In the genomic region with DNA sequence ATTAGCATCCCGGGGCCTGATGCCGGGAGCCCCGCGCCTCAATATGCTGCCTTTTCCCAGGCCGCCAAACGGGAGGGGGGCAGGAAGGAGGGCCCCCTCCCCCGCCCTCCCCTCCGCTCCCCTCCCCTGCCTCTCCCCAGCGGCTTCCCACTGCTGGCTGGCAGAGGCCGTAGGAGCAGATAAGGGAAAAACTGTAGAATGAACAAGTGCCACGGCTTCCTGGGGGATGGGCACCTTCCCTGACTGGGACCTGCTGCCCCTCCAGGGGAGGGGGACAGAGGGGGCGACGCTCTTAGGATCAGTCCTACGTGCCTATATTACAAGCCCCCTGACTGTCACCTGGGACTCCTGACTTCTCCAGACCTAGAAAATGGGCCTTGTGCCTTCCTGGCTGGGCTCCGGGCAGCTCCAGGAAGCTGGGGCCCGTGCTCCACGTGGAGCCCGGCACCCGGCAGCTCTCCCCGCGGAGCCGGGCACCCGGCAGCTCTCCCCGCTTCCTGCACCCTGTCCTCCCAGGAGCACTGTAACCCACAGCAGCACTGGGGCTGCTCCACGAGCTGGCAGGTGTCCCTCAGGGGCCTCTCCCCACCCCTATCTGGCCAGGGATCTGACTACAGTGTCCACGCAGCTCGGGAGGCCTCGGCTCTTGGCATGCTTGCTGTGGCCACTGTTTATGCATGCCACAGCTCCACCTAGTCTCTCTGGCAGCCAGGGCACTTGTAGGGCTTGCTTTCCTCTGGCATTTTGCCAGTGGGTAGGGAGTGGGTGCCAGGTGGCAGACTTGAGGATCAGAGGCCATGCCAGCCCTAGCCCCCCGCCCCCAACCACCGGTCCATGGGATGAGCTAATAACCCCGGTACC, we compare ENCODE assay signal across 11 cellular contexts. TPM values are rescaled to one million over a fixed set of nuclear protein-coding genes. Genes with fewer than 3 reads are reported as not detected.
A peak's percentile ranks its signal among the peaks of the same experiment; 100 is the strongest.
DNase-seq lines count a peak whose midpoint lies in the region; ATAC-seq, FAIRE-seq and TF ChIP-seq lines count a peak whose summit lies in the region.
"Had no signal": no experiment of that assay in that cellular context is flagged by ENCODE, and none has a peak within 500 bp of the region (broad histone marks: within the 10 kb centered on the region; RNA-seq: fewer than 3 reads in every experiment).

No MANE protein-coding gene starts in this region.

- no peak for TF ChIP-seq RAD21 in H1 (IDR thresholded peaks at IDR 0.05 in 1 of 2, conservative IDR thresholded peaks at IDR 0.05 in 1 of 2; ENCODE audit: low read depth in 2 of 2, low read length in 2 of 2)

- H3K18ac ChIP-seq in H1 (ENCODE audit: extremely low read depth, low read length) = peak overlapping the region; percentile 48; the same call in 1 of the 2 replicates

- H3K36me3 ChIP-seq in H1 (ENCODE audit: control insufficient read depth in 2 of 4, insufficient read depth in 4 of 4, low read length in 3 of 4) = no peaks in the 10 kb centered on the region
- H3K36me3 ChIP-seq: pancreas had no signal

- H4K91ac ChIP-seq in H1 (replicated peaks; ENCODE audit: insufficient read length, low read length) = no peak overlapping the region

- no peak overlapping the region for H3K14ac ChIP-seq in H1 (ENCODE audit: insufficient read length)

- H3K4me3 ChIP-seq in H1 (ENCODE audit: extremely low read depth in 1 of 4, insufficient read depth in 2 of 4, low read depth in 3 of 4, low read length in 4 of 4) (peak overlapping the region in 2 of 4 experiments; percentile 0 to 58; a peak in 2 of 8 replicates), skin epidermis (peak overlapping the region in 6 of 7 experiments; percentile 11 to 35 (median 26))

- H2AK5ac ChIP-seq in H1 (ENCODE audit: low read depth, low read length) = no peak overlapping the region

- H4K20me1 ChIP-seq in H1 (replicated peaks in 1 of 2; ENCODE audit: control insufficient read depth in 1 of 2, insufficient read depth in 2 of 2, low read length in 2 of 2) = peaks cover 0 to 14% of the 10 kb centered on the region in 2 experiments

- TF ChIP-seq CTCF in H1 (IDR thresholded peaks at IDR 0.05; ENCODE audit: control extremely low read depth in 1 of 3, insufficient read depth in 1 of 3, low read depth in 1 of 3, low read length in 3 of 3) = no peak

- H3K9ac ChIP-seq in H1 (replicated peaks in 1 of 4; ENCODE audit: extremely low read depth in 1 of 4, low read depth in 3 of 4, low read length in 3 of 4) = no peak overlapping the region
- H3K9ac ChIP-seq: KMS-11 had no signal

- peak overlapping the region; percentile 53 to 89 for H3K4me2 ChIP-seq in H1 (ENCODE audit: insufficient read depth in 1 of 2, low read depth in 2 of 2, low read length in 2 of 2)
- H3K4me2 ChIP-seq: KMS-11 had no signal

- no peak for TF ChIP-seq EP300 in H1 (IDR thresholded peaks at IDR 0.05; ENCODE audit: borderline replicate concordance in 1 of 2, low read depth in 2 of 2, low read length in 2 of 2)

- no peak overlapping the region for H3K27ac ChIP-seq in H1 (ENCODE audit: low read depth, low read length)
- peak overlapping the region in 9 of 21 experiments; percentile 7 to 68 (median 33) for H3K27ac ChIP-seq in skin epidermis
- H3K27ac ChIP-seq: KMS-11, pancreas had no signal

- H2BK12ac ChIP-seq in H1 (ENCODE audit: low read depth, low read length) = no peak overlapping the region

- H2AFZ ChIP-seq in H1 (ENCODE audit: low read length) = no peak overlapping the region

- H3K9me3 ChIP-seq in H1 (ENCODE audit: insufficient read depth in 2 of 2, low read depth in 1 of 2, low read length in 1 of 2) = no peaks in the 10 kb centered on the region
- H3K9me3 ChIP-seq: pancreas had no signal

- peaks cover 4% of the 10 kb centered on the region; the same call in 1 of the 2 replicates for H3K23me2 ChIP-seq in H1 (ENCODE audit: low read depth, low read length)

- no peak overlapping the region for H4K8ac ChIP-seq in H1 (ENCODE audit: extremely low read depth, insufficient read depth, low read length)

- CTCF ChIA-PET in H1 (lab: Charles Lee; ENCODE audit: partially characterized antibody) = interaction anchor here (1.0 to 1.7 kb wide), 3 partner anchors 12 to 16 kb away, joined by 3 to 5 read pairs (median 5); no protein-coding TSS in a partner anchor

- no peak overlapping the region for H3K56ac ChIP-seq in H1 (replicated peaks; ENCODE audit: insufficient read length, low read depth, low read length)

- TF ChIP-seq POLR2A in H1 (IDR thresholded peaks at IDR 0.05; ENCODE audit: control extremely low read depth in 1 of 2, low read depth in 2 of 2, low read length in 2 of 2) = no peak

- H2BK5ac ChIP-seq in H1 (ENCODE audit: low read depth, low read length) = no peak overlapping the region

- H2BK20ac ChIP-seq in H1 (ENCODE audit: low read length) = no peak overlapping the region

- WGBS in H1 (ENCODE audit: extremely low coverage in 1 of 2, insufficient coverage in 1 of 2, insufficient read length in 1 of 2, insufficient replicate concordance in 2 of 2, low coverage in 1 of 2, low lambda C conversion rate in 2 of 2, missing lambda C conversion rate in 1 of 2), 2 experiments = 68% methylated on average over 18 of the region's 31 CpGs; no CpG with 5 or more reads in 1 of the 2 experiments

- H4K5ac ChIP-seq in H1 (ENCODE audit: insufficient read length, low read depth, low read length) = no peak overlapping the region

- H3K4ac ChIP-seq in H1 (replicated peaks; ENCODE audit: insufficient read length, low read depth, low read length) = no peak overlapping the region

- H3K27me3 ChIP-seq in H1 (replicated peaks in 1 of 4; ENCODE audit: control insufficient read depth in 3 of 4, extremely low read depth in 1 of 4, insufficient read depth in 3 of 4, low read length in 3 of 4) = peaks cover 30 to 84% (median 73%) of the 10 kb centered on the region in 4 experiments

- H3K79me1 ChIP-seq in H1 (ENCODE audit: low read depth, low read length) = no peaks in the 10 kb centered on the region

- no peak overlapping the region for H2BK120ac ChIP-seq in H1 (replicated peaks; ENCODE audit: low read depth, low read length)

- POLR2A ChIA-PET in H1 (lab: Charles Lee; ENCODE audit: partially characterized antibody) = interaction anchor here (0.6 to 0.7 kb wide), 2 partner anchors 41 to 47 kb away, joined by 3 read pairs; no protein-coding TSS in a partner anchor

- peaks cover 1 to 2% of the 10 kb centered on the region in 2 experiments; a peak in 3 of 4 replicates for H3K79me2 ChIP-seq in H1 (ENCODE audit: control insufficient read depth in 1 of 2, insufficient read depth in 2 of 2, low read length in 2 of 2)

- no peak overlapping the region for H2BK15ac ChIP-seq in H1 (ENCODE audit: low read length)

- DNase-seq in NCI-H748 (lab: John Stamatoyannopoulos, UW; ENCODE audit: unreplicated experiment) = peak; percentile 29
- no peak for DNase-seq in NCI-H748 treated with DMSO at 0.1 percent for 48 hours (lab: John Stamatoyannopoulos, UW)
- peak; percentile 37 for DNase-seq in NCI-H2171 (lab: John Stamatoyannopoulos, UW)
- DNase-seq in H1 (ENCODE audit: low read depth in 1 of 2, low spot score in 2 of 2) = no peak

- H3K4me1 ChIP-seq in H1 (replicated peaks in 1 of 4; ENCODE audit: control insufficient read depth in 3 of 4, insufficient read depth in 4 of 4, low read length in 3 of 4) = peaks cover 0 to 35% (median 21%) of the 10 kb centered on the region in 4 experiments; a peak in 6 of 7 replicates

- no peak for ATAC-seq in GM21723 (IDR thresholded peaks at IDR 0.05; ENCODE audit: unreplicated experiment)
- no peak for ATAC-seq in HG03457 (IDR thresholded peaks at IDR 0.05; ENCODE audit: unreplicated experiment)
- no peak for ATAC-seq in HG02642 (IDR thresholded peaks at IDR 0.05; ENCODE audit: poor library complexity, unreplicated experiment)
- ATAC-seq: pancreas had no signal

- H3K23ac ChIP-seq in H1 (ENCODE audit: insufficient read length) = no peak overlapping the region

- FAIRE-seq in H1 (lab: Jason Lieb, UNC) = no peak
- FAIRE-seq: pancreas had no signal

RNA-seq across cellular contexts. Expression of a gene that starts 0.7 kb away (rescaled TPM):
- 0.22 and 0.25 TPM in 2 replicates for total RNA-seq in H1 (2021; fragmentation: NEBNext Ultra II Directional; extraction: Animal tissue kit (Norgen Biotek cat#: 25700))
- 0.08 TPM in 1 of 2 replicates, not detected in the other for polyA plus RNA-seq in H1 (2011; rRNA removed)
- polyA plus RNA-seq in H1 (2011; cell fraction: cytosol; rRNA removed) = 0.05 TPM
- polyA plus RNA-seq in H1 (2011; cell fraction: nucleus; rRNA removed) = 0.17 TPM
- polyA plus RNA-seq in H1 (2012, experiment 1 of 2) = 0.13 to 0.29 TPM in 2 of 4 replicates, not detected in the others
- polyA plus RNA-seq in H1 (2012, experiment 2 of 2) = 0.13 TPM
- polyA plus RNA-seq in H1 (2013, experiment 1 of 2) = 0.04 TPM
- polyA plus RNA-seq in H1 (2013, experiment 2 of 2) = 0.04 TPM
- 0.28 TPM in 1 of 2 replicates, not detected in the other for polyA minus RNA-seq in H1 (2011; rRNA and poly(A)+ RNA removed)
- polyA minus RNA-seq in H1 (2011; cell fraction: cytosol; rRNA and poly(A)+ RNA removed) = not detected
- not detected for polyA minus RNA-seq in H1 (2011; cell fraction: nucleus; rRNA and poly(A)+ RNA removed)
- polyA plus RNA-seq: AG04450 had no signal

RNA-seq across cellular contexts. Expression of a gene that starts 4.3 kb away (rescaled TPM):
- 29.7 and 35.4 TPM in 2 replicates for total RNA-seq in H1 (2021; fragmentation: NEBNext Ultra II Directional; extraction: Animal tissue kit (Norgen Biotek cat#: 25700))
- 20.1 and 24.4 TPM in 2 replicates for polyA plus RNA-seq in H1 (2011; rRNA removed)
- polyA plus RNA-seq in H1 (2011; cell fraction: cytosol; rRNA removed) = 24.0 TPM
- polyA plus RNA-seq in H1 (2011; cell fraction: nucleus; rRNA removed) = 110 TPM
- polyA plus RNA-seq in H1 (2012, experiment 1 of 2) = 20.2 to 27.0 TPM (median 21.6 TPM) in 4 replicates
- 14.8 TPM for polyA plus RNA-seq in H1 (2012, experiment 2 of 2)
- 12.0 TPM for polyA plus RNA-seq in H1 (2013, experiment 1 of 2)
- polyA plus RNA-seq in H1 (2013, experiment 2 of 2) = 11.1 TPM
- 24.4 and 25.4 TPM in 2 replicates for polyA minus RNA-seq in H1 (2011; rRNA and poly(A)+ RNA removed)
- 24.7 TPM for polyA minus RNA-seq in H1 (2011; cell fraction: cytosol; rRNA and poly(A)+ RNA removed)
- polyA minus RNA-seq in H1 (2011; cell fraction: nucleus; rRNA and poly(A)+ RNA removed) = 116 TPM

RNA-seq across cellular contexts. Expression of a gene that starts 25.4 kb away (rescaled TPM):
- 0.50 and 0.65 TPM in 2 replicates for total RNA-seq in H1 (2021; fragmentation: NEBNext Ultra II Directional; extraction: Animal tissue kit (Norgen Biotek cat#: 25700))
- 0.13 and 0.36 TPM in 2 replicates for polyA plus RNA-seq in H1 (2011; rRNA removed)
- 0.43 TPM for polyA plus RNA-seq in H1 (2011; cell fraction: cytosol; rRNA removed)
- polyA plus RNA-seq in H1 (2011; cell fraction: nucleus; rRNA removed) = 1.1 TPM
- polyA plus RNA-seq in H1 (2012, experiment 1 of 2) = 0.17 to 0.35 TPM (median 0.24 TPM) in 3 of 4 replicates, not detected in the other
- not detected for polyA plus RNA-seq in H1 (2012, experiment 2 of 2)
- polyA plus RNA-seq in H1 (2013, experiment 1 of 2) = 0.08 TPM
- 0.09 TPM for polyA plus RNA-seq in H1 (2013, experiment 2 of 2)
- polyA minus RNA-seq in H1 (2011; rRNA and poly(A)+ RNA removed) = 0.22 and 0.32 TPM in 2 replicates
- polyA minus RNA-seq in H1 (2011; cell fraction: cytosol; rRNA and poly(A)+ RNA removed) = not detected
- polyA minus RNA-seq in H1 (2011; cell fraction: nucleus; rRNA and poly(A)+ RNA removed) = 1.5 TPM

RNA-seq across cellular contexts. Expression of a gene that starts 54.6 kb away (rescaled TPM):
- total RNA-seq in H1 (2021; fragmentation: NEBNext Ultra II Directional; extraction: Animal tissue kit (Norgen Biotek cat#: 25700)) = 0.19 TPM in 2 replicates
- 0.14 TPM in 2 replicates for polyA plus RNA-seq in H1 (2011; rRNA removed)
- 0.12 TPM for polyA plus RNA-seq in H1 (2011; cell fraction: cytosol; rRNA removed)
- 0.54 TPM for polyA plus RNA-seq in H1 (2011; cell fraction: nucleus; rRNA removed)
- 0.06 to 0.16 TPM (median 0.14 TPM) in 4 replicates for polyA plus RNA-seq in H1 (2012, experiment 1 of 2)
- polyA plus RNA-seq in H1 (2012, experiment 2 of 2) = 0.07 TPM
- 0.10 TPM for polyA plus RNA-seq in H1 (2013, experiment 1 of 2)
- 0.07 TPM for polyA plus RNA-seq in H1 (2013, experiment 2 of 2)
- 0.05 and 0.16 TPM in 2 replicates for polyA minus RNA-seq in H1 (2011; rRNA and poly(A)+ RNA removed)
- not detected for polyA minus RNA-seq in H1 (2011; cell fraction: cytosol; rRNA and poly(A)+ RNA removed)
- polyA minus RNA-seq in H1 (2011; cell fraction: nucleus; rRNA and poly(A)+ RNA removed) = 0.30 TPM

RNA-seq across cellular contexts. Expression of a gene that starts 55.8 kb away (rescaled TPM):
- 44.4 and 46.0 TPM in 2 replicates for total RNA-seq in H1 (2021; fragmentation: NEBNext Ultra II Directional; extraction: Animal tissue kit (Norgen Biotek cat#: 25700))
- 35.3 and 54.6 TPM in 2 replicates for polyA plus RNA-seq in H1 (2011; rRNA removed)
- polyA plus RNA-seq in H1 (2011; cell fraction: cytosol; rRNA removed) = 39.9 TPM
- 87.5 TPM for polyA plus RNA-seq in H1 (2011; cell fraction: nucleus; rRNA removed)
- 35.5 to 45.3 TPM (median 42.8 TPM) in 4 replicates for polyA plus RNA-seq in H1 (2012, experiment 1 of 2)
- 46.9 TPM for polyA plus RNA-seq in H1 (2012, experiment 2 of 2)
- polyA plus RNA-seq in H1 (2013, experiment 1 of 2) = 27.5 TPM
- polyA plus RNA-seq in H1 (2013, experiment 2 of 2) = 26.7 TPM
- 15.9 and 21.5 TPM in 2 replicates for polyA minus RNA-seq in H1 (2011; rRNA and poly(A)+ RNA removed)
- 18.1 TPM for polyA minus RNA-seq in H1 (2011; cell fraction: cytosol; rRNA and poly(A)+ RNA removed)
- 16.7 TPM for polyA minus RNA-seq in H1 (2011; cell fraction: nucleus; rRNA and poly(A)+ RNA removed)

Comparison
In these comparisons a context has a peak if more than half of its experiments do, and no peak if none do; other contexts are left out.
1. DNase-seq: peak in NCI-H748 (single experiment) and NCI-H2171 (single experiment); none in NCI-H748 treated with DMSO at 0.1 percent for 48 hours (single experiment) and H1 (0 of 2).